ENCODE assay signal across 1 cellular context in genomic region chr2:176096986-176097819, GRCh38.
TF ChIP-seq lines count a peak whose summit lies in the region.

No MANE protein-coding gene starts in this region.

TF ChIP-seq in K562, 482 proteins besides CTCF, POLR2A, EP300 and RAD21 (continued from another document and continues in another):
- TF ChIP-seq MGA (IDR thresholded peaks at IDR 0.05) (peak; percentile 69; the same call in 1 of the 2 replicates), ZNF586 (CRISPR knock-in tag; conservative IDR thresholded peaks at IDR 0.05) (no peak), CBX2 (IDR thresholded peaks at IDR 0.05; ENCODE audit: insufficient read depth, low read length, poor library complexity, severe bottlenecking) (peak; percentile 92), LEF1 (IDR thresholded peaks at IDR 0.05) (no peak; the same call in 1 of the 2 replicates), ILF3 (IDR thresholded peaks at IDR 0.05; ENCODE audit: borderline replicate concordance) (no peak), PHF8 (IDR thresholded peaks at IDR 0.05; ENCODE audit: borderline replicate concordance, low read length) (0 out of 2 replicates have a peak, but pooled peaks have one; percentile 6), DEAF1 (CRISPR knock-in tag; IDR thresholded peaks at IDR 0.05) (peak; percentile 89), ZNF41 (CRISPR knock-in tag; conservative IDR thresholded peaks at IDR 0.05) (0 out of 2 replicates have a peak, but pooled peaks have one; percentile 18), ZNF133 (CRISPR knock-in tag; IDR thresholded peaks at IDR 0.05) (no peak), DMBX1 (CRISPR knock-in tag; IDR thresholded peaks at IDR 0.05; ENCODE audit: borderline replicate concordance) (no peak), SPI1 (IDR thresholded peaks at IDR 0.05; ENCODE audit: borderline replicate concordance, low read depth, low read length) (0 out of 2 replicates have a peak, but pooled peaks have one; percentile 17), TOE1 (IDR thresholded peaks at IDR 0.05; ENCODE audit: borderline replicate concordance) (0 out of 2 replicates have a peak, but pooled peaks have one; percentile 26), TOE1 (CRISPR knock-in tag; IDR thresholded peaks at IDR 0.05; ENCODE audit: borderline replicate concordance, low read depth) (no peak), TFAP4 (CRISPR knock-in tag; IDR thresholded peaks at IDR 0.05; ENCODE audit: borderline replicate concordance) (0 out of 2 replicates have a peak, but pooled peaks have one; percentile 32), MCM7 (IDR thresholded peaks at IDR 0.05) (no peak), LCOR (CRISPR knock-in tag; IDR thresholded peaks at IDR 0.05) (peak; percentile 53; the same call in 1 of the 2 replicates), FIP1L1 (IDR thresholded peaks at IDR 0.05; ENCODE audit: low read depth, low read length, poor library complexity, severe bottlenecking) (peak; percentile 31), NFRKB (IDR thresholded peaks at IDR 0.05; ENCODE audit: low read depth) (no peak), ZBTB7A (IDR thresholded peaks at IDR 0.05; ENCODE audit: borderline replicate concordance, control insufficient read depth, low read depth, low read length) (peak; percentile 49; the same call in 1 of the 2 replicates)
- TF ChIP-seq, protein P1, sequence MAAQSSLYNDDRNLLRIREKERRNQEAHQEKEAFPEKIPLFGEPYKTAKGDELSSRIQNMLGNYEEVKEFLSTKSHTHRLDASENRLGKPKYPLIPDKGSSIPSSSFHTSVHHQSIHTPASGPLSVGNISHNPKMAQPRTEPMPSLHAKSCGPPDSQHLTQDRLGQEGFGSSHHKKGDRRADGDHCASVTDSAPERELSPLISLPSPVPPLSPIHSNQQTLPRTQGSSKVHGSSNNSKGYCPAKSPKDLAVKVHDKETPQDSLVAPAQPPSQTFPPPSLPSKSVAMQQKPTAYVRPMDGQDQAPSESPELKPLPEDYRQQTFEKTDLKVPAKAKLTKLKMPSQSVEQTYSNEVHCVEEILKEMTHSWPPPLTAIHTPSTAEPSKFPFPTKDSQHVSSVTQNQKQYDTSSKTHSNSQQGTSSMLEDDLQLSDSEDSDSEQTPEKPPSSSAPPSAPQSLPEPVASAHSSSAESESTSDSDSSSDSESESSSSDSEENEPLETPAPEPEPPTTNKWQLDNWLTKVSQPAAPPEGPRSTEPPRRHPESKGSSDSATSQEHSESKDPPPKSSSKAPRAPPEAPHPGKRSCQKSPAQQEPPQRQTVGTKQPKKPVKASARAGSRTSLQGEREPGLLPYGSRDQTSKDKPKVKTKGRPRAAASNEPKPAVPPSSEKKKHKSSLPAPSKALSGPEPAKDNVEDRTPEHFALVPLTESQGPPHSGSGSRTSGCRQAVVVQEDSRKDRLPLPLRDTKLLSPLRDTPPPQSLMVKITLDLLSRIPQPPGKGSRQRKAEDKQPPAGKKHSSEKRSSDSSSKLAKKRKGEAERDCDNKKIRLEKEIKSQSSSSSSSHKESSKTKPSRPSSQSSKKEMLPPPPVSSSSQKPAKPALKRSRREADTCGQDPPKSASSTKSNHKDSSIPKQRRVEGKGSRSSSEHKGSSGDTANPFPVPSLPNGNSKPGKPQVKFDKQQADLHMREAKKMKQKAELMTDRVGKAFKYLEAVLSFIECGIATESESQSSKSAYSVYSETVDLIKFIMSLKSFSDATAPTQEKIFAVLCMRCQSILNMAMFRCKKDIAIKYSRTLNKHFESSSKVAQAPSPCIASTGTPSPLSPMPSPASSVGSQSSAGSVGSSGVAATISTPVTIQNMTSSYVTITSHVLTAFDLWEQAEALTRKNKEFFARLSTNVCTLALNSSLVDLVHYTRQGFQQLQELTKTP (IDR thresholded peaks at IDR 0.05; ENCODE audit: low read depth in 1 of 2, partially characterized antibody in 2 of 2), result no peak
- TF ChIP-seq, protein P2, sequence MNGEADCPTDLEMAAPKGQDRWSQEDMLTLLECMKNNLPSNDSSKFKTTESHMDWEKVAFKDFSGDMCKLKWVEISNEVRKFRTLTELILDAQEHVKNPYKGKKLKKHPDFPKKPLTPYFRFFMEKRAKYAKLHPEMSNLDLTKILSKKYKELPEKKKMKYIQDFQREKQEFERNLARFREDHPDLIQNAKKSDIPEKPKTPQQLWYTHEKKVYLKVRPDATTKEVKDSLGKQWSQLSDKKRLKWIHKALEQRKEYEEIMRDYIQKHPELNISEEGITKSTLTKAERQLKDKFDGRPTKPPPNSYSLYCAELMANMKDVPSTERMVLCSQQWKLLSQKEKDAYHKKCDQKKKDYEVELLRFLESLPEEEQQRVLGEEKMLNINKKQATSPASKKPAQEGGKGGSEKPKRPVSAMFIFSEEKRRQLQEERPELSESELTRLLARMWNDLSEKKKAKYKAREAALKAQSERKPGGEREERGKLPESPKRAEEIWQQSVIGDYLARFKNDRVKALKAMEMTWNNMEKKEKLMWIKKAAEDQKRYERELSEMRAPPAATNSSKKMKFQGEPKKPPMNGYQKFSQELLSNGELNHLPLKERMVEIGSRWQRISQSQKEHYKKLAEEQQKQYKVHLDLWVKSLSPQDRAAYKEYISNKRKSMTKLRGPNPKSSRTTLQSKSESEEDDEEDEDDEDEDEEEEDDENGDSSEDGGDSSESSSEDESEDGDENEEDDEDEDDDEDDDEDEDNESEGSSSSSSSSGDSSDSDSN (IDR thresholded peaks at IDR 0.05; ENCODE audit: borderline replicate concordance in 1 of 2, low read depth in 2 of 2, low read length in 2 of 2), result peak; percentile 30 to 55; a peak in 1 of 4 replicates
